ENCODE assay signal across 9 cellular contexts in the genomic region with DNA sequence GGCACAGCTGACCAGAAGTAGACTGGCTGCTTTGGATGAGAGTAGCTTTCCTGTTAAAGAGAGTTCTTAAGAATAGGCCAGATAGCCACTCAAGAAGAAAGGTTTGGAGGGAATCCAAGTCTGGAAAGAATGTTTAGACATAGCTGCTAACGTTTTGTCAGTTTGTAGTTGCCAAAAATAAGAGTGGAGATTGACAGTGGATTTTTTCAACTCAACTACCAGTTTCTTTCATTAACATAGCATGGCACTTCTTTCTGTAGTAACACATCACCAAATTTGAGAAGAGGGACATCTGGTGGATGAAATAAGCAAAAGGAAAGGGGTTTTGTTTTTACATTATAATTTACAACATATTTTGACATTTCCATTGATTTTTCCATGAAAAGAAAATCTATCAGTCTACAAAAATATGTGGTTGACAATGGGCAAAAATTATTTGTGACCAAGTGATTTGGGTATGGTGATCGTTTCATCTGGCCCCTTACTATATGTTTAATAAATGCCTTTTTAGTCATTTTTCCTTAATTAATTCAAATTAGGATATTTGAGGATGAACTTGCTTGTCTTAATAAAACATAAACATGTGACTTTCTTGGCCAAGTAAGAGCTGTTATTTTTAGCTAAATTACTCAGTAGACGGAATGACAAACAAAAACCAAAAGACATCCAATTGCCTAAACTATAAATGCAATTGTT.
DNase-seq lines count a peak whose midpoint lies in the region; ATAC-seq and TF ChIP-seq lines count a peak whose summit lies in the region.
"Had no signal": no experiment of that assay in that cellular context is flagged by ENCODE, and none has a peak within 500 bp of the region (broad histone marks: within the 10 kb centered on the region; RNA-seq: fewer than 3 reads in every experiment).

No MANE protein-coding gene starts in this region.

- H3K9ac ChIP-seq in mesenchymal stem cell (ENCODE audit: low read length): no peak overlapping the region

- no peak overlapping the region for H3K14ac ChIP-seq in mesenchymal stem cell (ENCODE audit: low read length in 2 of 2)

- H3K36me3 ChIP-seq in mesenchymal stem cell (ENCODE audit: control insufficient read depth in 1 of 2, insufficient read depth in 2 of 2, low read depth in 1 of 2, low read length in 2 of 2): no peaks in the 10 kb centered on the region
- H3K36me3 ChIP-seq: HAP-1 had no signal

- no peak overlapping the region for H3K4me3 ChIP-seq in mesenchymal stem cell (ENCODE audit: insufficient read depth in 1 of 2, low read depth in 1 of 2, low read length in 2 of 2)
- H3K4me3 ChIP-seq: HAP-1 had no signal

- H2AFZ ChIP-seq in mesenchymal stem cell (ENCODE audit: low read depth, low read length): no peak overlapping the region

- H3K4me1 Mint-ChIP-seq in brain: peaks cover 33% of the 10 kb centered on the region

- peaks cover 0 to 2% (median 0%) of the 10 kb centered on the region in 5 experiments for H3K9me3 Mint-ChIP-seq in brain

- no peaks in the 10 kb centered on the region for H3K27me3 ChIP-seq in mesenchymal stem cell (ENCODE audit: control insufficient read depth in 1 of 2, insufficient read depth in 1 of 2, low read length in 2 of 2)

- no peak overlapping the region for H4K8ac ChIP-seq in mesenchymal stem cell (ENCODE audit: low read length)

- H3K79me1 ChIP-seq in mesenchymal stem cell (replicated peaks; ENCODE audit: low read length, poor library complexity, severe bottlenecking): no peaks in the 10 kb centered on the region

- H3K4ac ChIP-seq in mesenchymal stem cell (ENCODE audit: low read depth in 1 of 2, low read length in 2 of 2): no peak overlapping the region

- no peak overlapping the region for H4K91ac ChIP-seq in mesenchymal stem cell (ENCODE audit: low read length)

- H3K27ac Mint-ChIP-seq in brain: no peak overlapping the region

- H3K4me3 Mint-ChIP-seq in brain: no peak overlapping the region

- no peak overlapping the region for H2AK5ac ChIP-seq in mesenchymal stem cell (ENCODE audit: low read length, severe bottlenecking)

- no peak overlapping the region for H2BK15ac ChIP-seq in mesenchymal stem cell (ENCODE audit: low read depth, poor library complexity, severe bottlenecking)

- no peak overlapping the region for H3K18ac ChIP-seq in mesenchymal stem cell (ENCODE audit: low read depth in 1 of 2, low read length in 2 of 2)

- no peaks in the 10 kb centered on the region for H3K4me1 ChIP-seq in mesenchymal stem cell (ENCODE audit: control insufficient read depth, insufficient read depth, low read depth, low read length)
- H3K4me1 ChIP-seq: HAP-1 had no signal

- no CpG with 5 or more reads among the region's 3 CpGs for WGBS in mesenchymal stem cell

- DNase-seq in D341Med (ENCODE audit: low spot score): peak; percentile 25
- DNase-seq in HuH-7 (ENCODE audit: low spot score): peak; percentile 10
- DNase-seq in mesenchymal stem cell: peak; percentile 12
- DNase-seq in activated CD4-positive, CD25-positive, alpha-beta regulatory T cell treated with anti-CD3 and anti-CD28 coated beads, Interleukin-2, amount 50 U/mL, for 72 hours: no peak
- no peak for DNase-seq in activated gamma-delta T cell treated with Interleukin-2 at 50 U/mL for 16 hours

- H3K9me3 ChIP-seq in mesenchymal stem cell (ENCODE audit: control insufficient read depth, low read length): no peaks in the 10 kb centered on the region
- H3K9me3 ChIP-seq: HAP-1 had no signal

- H3K4me2 ChIP-seq in mesenchymal stem cell (ENCODE audit: low read length, poor library complexity, severe bottlenecking): no peak overlapping the region

- H2BK12ac ChIP-seq in mesenchymal stem cell (ENCODE audit: low read length in 2 of 2): no peak overlapping the region

- no peak overlapping the region for H2BK5ac ChIP-seq in mesenchymal stem cell (ENCODE audit: low read depth, low read length, poor library complexity, severe bottlenecking)

- H2BK120ac ChIP-seq in mesenchymal stem cell (ENCODE audit: low read depth, low read length): no peak overlapping the region

- TF ChIP-seq CTCF in brain (conservative IDR thresholded peaks at IDR 0.05): peak; percentile 36 to 59

- no peaks in the 10 kb centered on the region for H3K36me3 Mint-ChIP-seq in brain

- H3K27ac ChIP-seq in mesenchymal stem cell (ENCODE audit: low read length, poor library complexity, severe bottlenecking): no peak overlapping the region

- ATAC-seq in GM18868 (IDR thresholded peaks at IDR 0.05; ENCODE audit: unreplicated experiment) (no peak), HG02970 (IDR thresholded peaks at IDR 0.05; ENCODE audit: low FRiP score, unreplicated experiment) (no peak)

- no peaks in the 10 kb centered on the region for H3K27me3 Mint-ChIP-seq in brain

- no peak overlapping the region for H3K23ac ChIP-seq in mesenchymal stem cell (ENCODE audit: low read length in 2 of 2)

Comparison
In these comparisons a context has a peak if more than half of its experiments do, and no peak if none do; other contexts are left out.
1. DNase-seq: peak in D341Med (single experiment), HuH-7 (single experiment) and mesenchymal stem cell (single experiment); none in activated CD4-positive, CD25-positive, alpha-beta regulatory T cell treated with anti-CD3 and anti-CD28 coated beads, Interleukin-2, amount 50 U/mL, for 72 hours (single experiment) and activated gamma-delta T cell treated with Interleukin-2 at 50 U/mL for 16 hours (single experiment).